In the genomic region with DNA sequence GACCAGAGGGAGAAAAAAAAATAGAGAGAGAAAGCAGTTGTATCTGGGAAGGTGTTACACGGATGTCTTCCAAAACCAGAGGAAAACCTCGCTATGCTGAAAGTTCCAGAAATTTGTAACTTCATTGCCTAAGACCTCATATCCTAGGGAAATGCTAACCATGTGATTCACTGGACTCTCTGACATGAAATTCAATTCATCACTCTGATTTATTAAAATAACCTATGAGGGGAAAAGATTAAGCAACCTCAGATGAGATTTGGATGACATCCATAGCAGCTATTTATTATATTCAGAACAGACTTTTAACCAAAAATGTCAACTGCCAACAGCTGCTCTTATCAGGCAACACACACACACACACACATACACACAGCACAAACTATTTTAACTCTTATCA, we compare ENCODE assay signal across 17 cellular contexts.
DNase-seq lines count a peak whose midpoint lies in the region; FAIRE-seq and TF ChIP-seq lines count a peak whose summit lies in the region.
"Had no signal": no experiment of that assay in that cellular context is flagged by ENCODE, and none has a peak within 500 bp of the region (broad histone marks: within the 10 kb centered on the region; RNA-seq: fewer than 3 reads in every experiment).

No MANE protein-coding gene starts in this region.

- no peak overlapping the region for H3K27ac Mint-ChIP-seq in astrocyte (ENCODE audit: unreplicated experiment)
- no peak overlapping the region for H3K27ac Mint-ChIP-seq in activated CD4-positive, alpha-beta T cell treated with anti-CD3 and anti-CD28 coated beads, Interleukin-2, amount 10 ng/mL, durations not matched to agents 24 days and 14 days
- H3K27ac Mint-ChIP-seq: CD4-positive, CD25-positive, alpha-beta regulatory T cell had no signal

- no peak overlapping the region for H3K27ac ChIP-seq in astrocyte (ENCODE audit: low read depth, low read length)
- peak overlapping the region in 7 of 8 donors; percentile 15 to 76 (median 67) for H3K27ac ChIP-seq in spleen

- no peak for FAIRE-seq in astrocyte (lab: Jason Lieb, UNC)

- TF ChIP-seq CTCF in astrocyte (IDR thresholded peaks at IDR 0.05; ENCODE audit: insufficient read depth, low read depth, low read length), result no peak
- no peak for TF ChIP-seq CTCF in spleen (IDR thresholded peaks at IDR 0.05 in 8 of 11, conservative IDR thresholded peaks at IDR 0.05 in 3 of 11)

- no peaks in the 10 kb centered on the region for H3K4me1 ChIP-seq in astrocyte (ENCODE audit: insufficient read depth, low read length)
- H3K4me1 ChIP-seq in spleen, result no peaks in the 10 kb centered on the region
- H3K4me1 ChIP-seq: Caco-2, HAP-1 had no signal

- H3K4me2 ChIP-seq in astrocyte (ENCODE audit: low read length), result no peak overlapping the region

- H2AFZ ChIP-seq in astrocyte (ENCODE audit: low read depth, low read length), result no peak overlapping the region

- no peak overlapping the region for H3K4me3 ChIP-seq in astrocyte (ENCODE audit: insufficient read depth, low read depth, low read length)
- H3K4me3 ChIP-seq in spleen, result no peak overlapping the region
- H3K4me3 ChIP-seq: HAP-1 had no signal

- no peak overlapping the region for H3K4me3 Mint-ChIP-seq in astrocyte (ENCODE audit: unreplicated experiment)
- H3K4me3 Mint-ChIP-seq in activated CD4-positive, alpha-beta T cell treated with anti-CD3 and anti-CD28 coated beads, Interleukin-2, amount 10 ng/mL, durations not matched to agents 24 days and 14 days, result no peak overlapping the region
- H3K4me3 Mint-ChIP-seq: CD4-positive, CD25-positive, alpha-beta regulatory T cell had no signal

- peak; percentile 27 for DNase-seq in M059J (ENCODE audit: low read depth)
- DNase-seq in astrocyte (ENCODE audit: low read depth), result peak; percentile 63
- peak; percentile 20 for DNase-seq in glomerular endothelial cell (ENCODE audit: extremely low read depth, low read depth, low spot score)
- DNase-seq in spleen, result no peak
- DNase-seq in activated CD4-positive, alpha-beta T cell treated with anti-CD3 and anti-CD28 coated beads, Interleukin-2, amount 10 ng/mL, durations not matched to agents 24 days and 14 days, result no peak
- DNase-seq in OCI-M2 (lab: John Stamatoyannopoulos, UW; ENCODE audit: unreplicated experiment), result no peak
- no peak for DNase-seq in hepatic stellate cell (ENCODE audit: low spot score)
- DNase-seq: Caco-2; CD4-positive, CD25-positive, alpha-beta regulatory T cell; GF-D8; NCI-H1105; NCI-H2081; NCI-H2171 treated with DMSO at 0.1 percent for 48 hours; NCI-H446 treated with DMSO at 0.1 percent for 48 hours; NCI-H69; SHP77 treated with DMSO at 0.1 percent for 48 hours had no signal

- no peaks in the 10 kb centered on the region for H3K36me3 Mint-ChIP-seq in astrocyte (ENCODE audit: low read depth, unreplicated experiment)
- H3K36me3 Mint-ChIP-seq in activated CD4-positive, alpha-beta T cell treated with anti-CD3 and anti-CD28 coated beads, Interleukin-2, amount 10 ng/mL, durations not matched to agents 24 days and 14 days (ENCODE audit: low read depth), result no peaks in the 10 kb centered on the region
- H3K36me3 Mint-ChIP-seq: CD4-positive, CD25-positive, alpha-beta regulatory T cell had no signal

- H3K36me3 ChIP-seq in astrocyte (ENCODE audit: insufficient read depth, low read length), result no peaks in the 10 kb centered on the region
- no peaks in the 10 kb centered on the region for H3K36me3 ChIP-seq in spleen
- H3K36me3 ChIP-seq: HAP-1 had no signal

- H4K20me1 ChIP-seq in astrocyte (ENCODE audit: insufficient read depth, low read length), result no peaks in the 10 kb centered on the region

- no peaks in the 10 kb centered on the region for H3K27me3 Mint-ChIP-seq in astrocyte (ENCODE audit: low read depth, unreplicated experiment)
- H3K27me3 Mint-ChIP-seq in activated CD4-positive, alpha-beta T cell treated with anti-CD3 and anti-CD28 coated beads, Interleukin-2, amount 10 ng/mL, durations not matched to agents 24 days and 14 days, result no peaks in the 10 kb centered on the region
- H3K27me3 Mint-ChIP-seq: CD4-positive, CD25-positive, alpha-beta regulatory T cell had no signal

- H3K27me3 ChIP-seq in astrocyte (ENCODE audit: insufficient read depth, low read length), result no peaks in the 10 kb centered on the region
- no peaks in the 10 kb centered on the region for H3K27me3 ChIP-seq in spleen (replicated peaks in 1 of 7)

- H3K9ac ChIP-seq in astrocyte (ENCODE audit: low read length), result no peak overlapping the region

- intact Hi-C loops in spleen (cut with DNase I; ENCODE audit: low total_unique reads), result no loop called here
- intact Hi-C loops in activated CD4-positive, alpha-beta T cell treated with anti-CD3 and anti-CD28 coated beads, Interleukin-2, amount 10 ng/mL, durations not matched to agents 24 days and 14 days (cut with micrococcal nuclease), result no loop called here

- H3K4me1 Mint-ChIP-seq in astrocyte (ENCODE audit: low read depth, unreplicated experiment), result no peaks in the 10 kb centered on the region
- no peaks in the 10 kb centered on the region for H3K4me1 Mint-ChIP-seq in activated CD4-positive, alpha-beta T cell treated with anti-CD3 and anti-CD28 coated beads, Interleukin-2, amount 10 ng/mL, durations not matched to agents 24 days and 14 days
- H3K4me1 Mint-ChIP-seq: CD4-positive, CD25-positive, alpha-beta regulatory T cell had no signal

- H3K9me3 ChIP-seq in astrocyte (ENCODE audit: insufficient read depth, low read depth, low read length) (no peaks in the 10 kb centered on the region), spleen (no peaks in the 10 kb centered on the region)
- H3K9me3 ChIP-seq: HAP-1 had no signal

- 13 to 21% (median 19%) methylated on average over 2 of the region's 2 CpGs for WGBS in spleen, 5 donors

- no peak for TF ChIP-seq POLR2A in spleen (IDR thresholded peaks at IDR 0.05)

- H3K79me2 ChIP-seq in astrocyte (ENCODE audit: insufficient read depth, low read length), result no peaks in the 10 kb centered on the region

- no peaks in the 10 kb centered on the region for H3K9me3 Mint-ChIP-seq in astrocyte (ENCODE audit: unreplicated experiment)
- H3K9me3 Mint-ChIP-seq in activated CD4-positive, alpha-beta T cell treated with anti-CD3 and anti-CD28 coated beads, Interleukin-2, amount 10 ng/mL, durations not matched to agents 24 days and 14 days, result peaks cover 8% of the 10 kb centered on the region

Comparison
In these comparisons a context has a peak if more than half of its experiments do, and no peak if none do; other contexts are left out.
1. DNase-seq: peak in M059J (single experiment), astrocyte (single experiment) and glomerular endothelial cell (single experiment); none in spleen (single experiment), activated CD4-positive, alpha-beta T cell treated with anti-CD3 and anti-CD28 coated beads, Interleukin-2, amount 10 ng/mL, durations not matched to agents 24 days and 14 days (single experiment), OCI-M2 (single experiment) and hepatic stellate cell (single experiment).